8 cellular contexts compared by ENCODE assay signal in the genomic region with DNA sequence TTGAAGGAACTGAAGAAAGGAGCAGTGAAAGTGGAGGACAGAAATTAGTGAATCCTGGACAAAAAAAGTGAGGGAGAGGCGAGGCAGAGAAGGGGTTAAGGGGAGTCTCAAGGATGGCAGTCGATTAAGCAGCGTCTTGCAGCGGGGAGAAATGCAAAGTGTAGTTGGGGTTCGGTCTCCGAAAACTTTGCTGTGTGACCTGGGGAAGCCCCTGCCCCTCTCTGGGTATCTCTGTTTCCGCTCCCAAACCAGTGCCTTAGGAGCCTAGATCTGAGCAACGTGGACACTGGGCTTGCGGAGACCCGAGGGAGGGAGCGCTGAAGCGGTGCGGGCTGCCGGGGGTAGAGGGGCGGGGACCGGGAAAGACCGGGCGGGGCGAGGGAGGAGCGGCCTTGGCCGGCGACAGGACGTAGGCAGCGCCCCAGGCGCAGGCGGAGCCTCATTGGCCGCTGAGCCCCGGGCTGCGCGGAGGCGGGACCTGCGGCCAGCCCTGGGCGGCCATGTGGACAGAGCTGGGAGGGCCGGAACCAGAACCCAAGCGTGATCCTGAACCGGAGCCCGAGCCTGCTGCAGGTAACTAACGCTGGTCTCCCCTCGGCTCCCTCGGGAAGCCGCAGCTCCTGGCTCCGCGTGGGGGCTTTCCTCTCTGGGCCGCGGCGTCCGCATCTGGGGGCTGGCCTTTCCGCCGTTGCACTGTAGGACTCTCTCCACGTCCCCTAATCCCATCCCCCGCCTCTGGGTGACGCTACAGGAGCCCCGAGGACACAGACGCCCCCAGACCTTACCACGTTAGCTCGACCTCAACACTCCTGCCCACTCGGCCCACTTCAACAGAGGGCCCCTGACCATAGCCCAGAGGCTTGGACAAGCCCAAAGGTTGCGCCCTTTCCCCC. TPM values are rescaled to one million over a fixed set of nuclear protein-coding genes. Genes with fewer than 3 reads are reported as not detected.
A peak's percentile ranks its signal among the peaks of the same experiment; 100 is the strongest.
DNase-seq lines count a peak whose midpoint lies in the region; ATAC-seq, FAIRE-seq and TF ChIP-seq lines count a peak whose summit lies in the region.

A gene (plus strand): TSS at position 468 of the 893 bp plus-strand sequence. CDS start 3,047 bp downstream, outside the sequence.

- H3K4me3 ChIP-seq in HUES48 (ENCODE audit: low read depth, low read length) (peak within 1 kb of the TSS; percentile 78), fibroblast of the aortic adventitia (ENCODE audit: low read depth, low read length) (peak within 1 kb of the TSS; percentile 95)

- H3K4me1 Mint-ChIP-seq in activated T-helper 1 cell treated with anti-CD3 and anti-CD28 coated beads, Interleukin-12 subunit alpha, Interleukin-12 subunit beta, Interleukin-2, Interleukin-4 antibody, amounts not matched to agents 30 ng/mL and 10 ng/mL and 1 ng/mL, durations not matched to agents 14 hours and 24 hours and 36 hours (ENCODE audit: low read depth): peaks cover 11% of the 10 kb centered on the region
- H3K4me1 Mint-ChIP-seq in nephron: peaks cover 64% of the 10 kb centered on the region
- peaks cover 25% of the 10 kb centered on the region for H3K4me1 Mint-ChIP-seq in stimulated activated naive CD8-positive, alpha-beta T cell treated with anti-CD3 and anti-CD28 coated beads, Interleukin-15, amount 100 ng/mL, for 72 hours

- H3K27ac ChIP-seq in HUES48 (ENCODE audit: low read depth, low read length): peak within 1 kb of the TSS; percentile 71

- peaks cover 31% of the 10 kb centered on the region for H3K36me3 ChIP-seq in HUES48 (ENCODE audit: control insufficient read depth, insufficient read depth, low read length)

- H3K36me3 Mint-ChIP-seq in activated T-helper 1 cell treated with anti-CD3 and anti-CD28 coated beads, Interleukin-12 subunit alpha, Interleukin-12 subunit beta, Interleukin-2, Interleukin-4 antibody, amounts not matched to agents 30 ng/mL and 10 ng/mL and 1 ng/mL, durations not matched to agents 14 hours and 24 hours and 36 hours (ENCODE audit: low read depth): peaks cover 12% of the 10 kb centered on the region
- peaks cover 25% of the 10 kb centered on the region for H3K36me3 Mint-ChIP-seq in nephron (ENCODE audit: low read depth)

- peaks cover 15% of the 10 kb centered on the region for H3K27me3 Mint-ChIP-seq in activated T-helper 1 cell treated with anti-CD3 and anti-CD28 coated beads, Interleukin-12 subunit alpha, Interleukin-12 subunit beta, Interleukin-2, Interleukin-4 antibody, amounts not matched to agents 30 ng/mL and 10 ng/mL and 1 ng/mL, durations not matched to agents 14 hours and 24 hours and 36 hours (ENCODE audit: insufficient read depth)
- peaks cover 8% of the 10 kb centered on the region for H3K27me3 Mint-ChIP-seq in nephron (ENCODE audit: low read depth)
- H3K27me3 Mint-ChIP-seq in stimulated activated naive CD8-positive, alpha-beta T cell treated with anti-CD3 and anti-CD28 coated beads, Interleukin-15, amount 100 ng/mL, for 72 hours: peaks cover 21% of the 10 kb centered on the region

- H3K4me3 Mint-ChIP-seq in activated T-helper 1 cell treated with anti-CD3 and anti-CD28 coated beads, Interleukin-12 subunit alpha, Interleukin-12 subunit beta, Interleukin-2, Interleukin-4 antibody, amounts not matched to agents 30 ng/mL and 10 ng/mL and 1 ng/mL, durations not matched to agents 14 hours and 24 hours and 36 hours: peak within 1 kb of the TSS; percentile 95
- peak within 1 kb of the TSS; percentile 87 to 93 (median 92) for H3K4me3 Mint-ChIP-seq in nephron
- peak within 1 kb of the TSS; percentile 92 to 96 for H3K4me3 Mint-ChIP-seq in stimulated activated naive CD8-positive, alpha-beta T cell treated with anti-CD3 and anti-CD28 coated beads, Interleukin-15, amount 100 ng/mL, for 72 hours

- peak within 1 kb of the TSS; percentile 86 for H3K9ac ChIP-seq in HUES48 (ENCODE audit: low read depth, low read length)

- ATAC-seq in GM21423 (IDR thresholded peaks at IDR 0.05; ENCODE audit: unreplicated experiment): peak; percentile 98
- ATAC-seq in stimulated activated naive CD8-positive, alpha-beta T cell treated with anti-CD3 and anti-CD28 coated beads, Interleukin-15, amount 100 ng/mL, for 72 hours: peak; percentile 96

- intact Hi-C loops in activated T-helper 1 cell treated with anti-CD3 and anti-CD28 coated beads, Interleukin-12 subunit alpha, Interleukin-12 subunit beta, Interleukin-2, Interleukin-4 antibody, amounts not matched to agents 30 ng/mL and 10 ng/mL and 1 ng/mL, durations not matched to agents 14 hours and 24 hours and 36 hours (cut with micrococcal nuclease): loop anchor here (2.0 kb wide), 2 partner anchors 324 to 488 kb away; a partner anchor contains a TSS

- H3K4me1 ChIP-seq in HUES48 (ENCODE audit: control insufficient read depth, insufficient read depth, low read length): peaks cover 11% of the 10 kb centered on the region

- DNase-seq in DMS53 treated with DMSO at 0.1 percent for 48 hours (lab: John Stamatoyannopoulos, UW; ENCODE audit: unreplicated experiment): peak; percentile 57
- DNase-seq in RCC 7860 (ENCODE audit: low spot score): peak; percentile 63
- peak; percentile 74 for DNase-seq in activated T-helper 1 cell treated with anti-CD3 and anti-CD28 coated beads, Interleukin-12 subunit alpha, Interleukin-12 subunit beta, Interleukin-2, Interleukin-4 antibody, amounts not matched to agents 30 ng/mL and 10 ng/mL and 1 ng/mL, durations not matched to agents 14 hours and 24 hours and 36 hours (ENCODE audit: low spot score)
- peak; percentile 74 for DNase-seq in fibroblast of the aortic adventitia (ENCODE audit: low read depth)
- DNase-seq in stimulated activated naive CD8-positive, alpha-beta T cell treated with anti-CD3 and anti-CD28 coated beads, Interleukin-15, amount 100 ng/mL, for 72 hours: peak; percentile 65 to 74

- FAIRE-seq in RCC 7860 (lab: Jason Lieb, UNC): no peak

- H3K27me3 ChIP-seq in HUES48 (ENCODE audit: control insufficient read depth, insufficient read depth, low read length): peaks cover 8% of the 10 kb centered on the region

- no peaks in the 10 kb centered on the region for H3K9me3 Mint-ChIP-seq in activated T-helper 1 cell treated with anti-CD3 and anti-CD28 coated beads, Interleukin-12 subunit alpha, Interleukin-12 subunit beta, Interleukin-2, Interleukin-4 antibody, amounts not matched to agents 30 ng/mL and 10 ng/mL and 1 ng/mL, durations not matched to agents 14 hours and 24 hours and 36 hours
- H3K9me3 Mint-ChIP-seq in nephron: peaks cover 2% of the 10 kb centered on the region
- H3K9me3 Mint-ChIP-seq in stimulated activated naive CD8-positive, alpha-beta T cell treated with anti-CD3 and anti-CD28 coated beads, Interleukin-15, amount 100 ng/mL, for 72 hours: peaks cover 3 to 10% of the 10 kb centered on the region in 2 donors

- H3K9me3 ChIP-seq in HUES48 (ENCODE audit: control insufficient read depth, insufficient read depth, low read length): no peaks in the 10 kb centered on the region

- TF ChIP-seq CTCF in fibroblast of the aortic adventitia (IDR thresholded peaks at IDR 0.05; ENCODE audit: insufficient read depth, low read length) (peak; percentile 5), nephron (IDR thresholded peaks at IDR 0.05; ENCODE audit: unreplicated experiment in 3 of 3) (no peak)

- peak within 1 kb of the TSS; percentile 87 for H3K27ac Mint-ChIP-seq in activated T-helper 1 cell treated with anti-CD3 and anti-CD28 coated beads, Interleukin-12 subunit alpha, Interleukin-12 subunit beta, Interleukin-2, Interleukin-4 antibody, amounts not matched to agents 30 ng/mL and 10 ng/mL and 1 ng/mL, durations not matched to agents 14 hours and 24 hours and 36 hours
- H3K27ac Mint-ChIP-seq in nephron: peak within 1 kb of the TSS; percentile 23 to 30 (median 29)
- H3K27ac Mint-ChIP-seq in stimulated activated naive CD8-positive, alpha-beta T cell treated with anti-CD3 and anti-CD28 coated beads, Interleukin-15, amount 100 ng/mL, for 72 hours: peak within 1 kb of the TSS; percentile 94 to 97

RNA-seq across cellular contexts. Expression of the gene that starts here (rescaled TPM):
- 31.2 and 31.4 TPM in 2 replicates for total RNA-seq in activated T-helper 1 cell treated with anti-CD3 and anti-CD28 coated beads, Interleukin-12 subunit alpha, Interleukin-12 subunit beta, Interleukin-2, Interleukin-4 antibody, amounts not matched to agents 30 ng/mL and 10 ng/mL and 1 ng/mL, durations not matched to agents 14 hours and 24 hours and 36 hours
- total RNA-seq in fibroblast of the aortic adventitia (ENCODE audit: low replicate concordance): 10.4 and 14.3 TPM in 2 replicates

Comparison
In these comparisons a context has a peak if more than half of its experiments do, and no peak if none do; other contexts are left out.
1. Peak in every context shown above with its lines: DNase-seq, ATAC-seq, H3K4me3 ChIP-seq and H3K27ac ChIP-seq.
2. H3K27ac Mint-ChIP-seq: peak in every context shown above with its lines; median percentile 96 in stimulated activated naive CD8-positive, alpha-beta T cell treated with anti-CD3 and anti-CD28 coated beads, Interleukin-15, amount 100 ng/mL, for 72 hours; 87 in activated T-helper 1 cell treated with anti-CD3 and anti-CD28 coated beads, Interleukin-12 subunit alpha, Interleukin-12 subunit beta, Interleukin-2, Interleukin-4 antibody, amounts not matched to agents 30 ng/mL and 10 ng/mL and 1 ng/mL, durations not matched to agents 14 hours and 24 hours and 36 hours; 29 in nephron.